Comparison of ENCODE assay signal across 11 cellular contexts in the genomic region with DNA sequence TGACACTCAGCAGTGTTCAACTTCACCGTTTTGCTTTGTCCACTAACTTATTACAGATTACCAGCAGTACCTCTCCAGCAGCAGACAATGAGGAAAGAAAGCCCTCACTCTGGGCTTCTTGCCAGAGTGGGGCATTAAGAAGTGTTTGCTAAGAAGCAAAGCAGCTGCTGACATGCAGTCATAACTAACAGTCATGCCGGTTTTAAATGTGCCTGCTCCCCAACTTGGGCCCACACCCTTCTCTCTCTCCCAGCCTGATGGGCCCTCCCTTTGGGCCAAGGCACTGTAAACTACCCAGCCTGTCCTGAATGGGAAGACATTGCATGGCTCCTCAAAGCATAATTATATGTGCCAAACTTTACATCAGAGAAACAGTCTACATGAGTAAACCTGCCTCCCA. TPM values are rescaled to one million over a fixed set of nuclear protein-coding genes. Genes with fewer than 3 reads are reported as not detected.
DNase-seq lines count a peak whose midpoint lies in the region; TF ChIP-seq lines count a peak whose summit lies in the region.
"Had no signal": no experiment of that assay in that cellular context is flagged by ENCODE, and none has a peak within 500 bp of the region (broad histone marks: within the 10 kb centered on the region; RNA-seq: fewer than 3 reads in every experiment).

No MANE protein-coding gene starts in this region.

- H3K4me1 ChIP-seq in mesenchymal stem cell (ENCODE audit: control insufficient read depth, insufficient read depth, low read depth, low read length) (peaks cover 2% of the 10 kb centered on the region), uterus (no peaks in the 10 kb centered on the region)

- WGBS in mesenchymal stem cell, result 67% methylated on average over 2 of the region's 2 CpGs

- no peak overlapping the region for H2AFZ ChIP-seq in mesenchymal stem cell (ENCODE audit: low read depth, low read length)

- no peak overlapping the region for H2BK120ac ChIP-seq in mesenchymal stem cell (ENCODE audit: low read depth, low read length)

- DNase-seq in ELR (ENCODE audit: low read depth), result peak; percentile 40
- DNase-seq in NCI-H1105 treated with DMSO at 0.1 percent for 48 hours (lab: John Stamatoyannopoulos, UW), result peak; percentile 82
- DNase-seq in astrocyte of the spinal cord (ENCODE audit: low read depth, low spot score), result peak; percentile 87
- DNase-seq in mesenchymal stem cell, result peak; percentile 20
- DNase-seq in NCI-H1092 (lab: John Stamatoyannopoulos, UW), result no peak
- DNase-seq in pons (ENCODE audit: low spot score), result no peak
- no peak for DNase-seq in inferior parietal cortex (ENCODE audit: extremely low spot score)
- DNase-seq in uterus, result no peak
- DNase-seq: activated CD8-positive, alpha-beta memory T cell treated with anti-CD3 and anti-CD28 coated beads, Interleukin-2, amount 50 U/mL, for 4 hours; naive thymus-derived CD4-positive, alpha-beta T cell; SIG-M5 had no signal

- H2BK5ac ChIP-seq in mesenchymal stem cell (ENCODE audit: low read depth, low read length, poor library complexity, severe bottlenecking), result no peak overlapping the region

- intact Hi-C loops in uterus (cut with DNase I; ENCODE audit: low total_unique reads), result no loop called here

- no peak overlapping the region for H3K4ac ChIP-seq in mesenchymal stem cell (ENCODE audit: low read depth in 1 of 2, low read length in 2 of 2)

- in situ Hi-C loops in astrocyte of the spinal cord (cut with HindIII; ENCODE audit: low sequenced_read_pairs), result no loop called here

- no peak overlapping the region for H4K91ac ChIP-seq in mesenchymal stem cell (ENCODE audit: low read length)

- H2BK12ac ChIP-seq in mesenchymal stem cell (ENCODE audit: low read length in 2 of 2), result no peak overlapping the region

- no peak overlapping the region for H4K8ac ChIP-seq in mesenchymal stem cell (ENCODE audit: low read length)

- no peak for TF ChIP-seq POLR2A in uterus (IDR thresholded peaks at IDR 0.05)

- no peak overlapping the region for H2BK15ac ChIP-seq in mesenchymal stem cell (ENCODE audit: low read depth, poor library complexity, severe bottlenecking)

- H3K4me3 ChIP-seq in astrocyte of the spinal cord (ENCODE audit: low read depth, low read length) (no peak overlapping the region), mesenchymal stem cell (ENCODE audit: insufficient read depth in 1 of 2, low read depth in 1 of 2, low read length in 2 of 2) (no peak overlapping the region), uterus (no peak overlapping the region)

- H3K27ac ChIP-seq in mesenchymal stem cell (ENCODE audit: low read length, poor library complexity, severe bottlenecking) (peak overlapping the region; percentile 0), uterus (no peak overlapping the region)

- H3K18ac ChIP-seq in mesenchymal stem cell (ENCODE audit: low read depth in 1 of 2, low read length in 2 of 2), result no peak overlapping the region

- TF ChIP-seq CTCF in astrocyte of the spinal cord (IDR thresholded peaks at IDR 0.05; ENCODE audit: low read depth, low read length) (no peak), uterus (IDR thresholded peaks at IDR 0.05) (no peak)

- no peaks in the 10 kb centered on the region for H3K27me3 ChIP-seq in mesenchymal stem cell (ENCODE audit: control insufficient read depth in 1 of 2, insufficient read depth in 1 of 2, low read length in 2 of 2)
- no peaks in the 10 kb centered on the region for H3K27me3 ChIP-seq in uterus

- no peaks in the 10 kb centered on the region for H3K36me3 ChIP-seq in mesenchymal stem cell (ENCODE audit: control insufficient read depth in 1 of 2, insufficient read depth in 2 of 2, low read depth in 1 of 2, low read length in 2 of 2)
- no peaks in the 10 kb centered on the region for H3K36me3 ChIP-seq in uterus

- no peak overlapping the region for H3K14ac ChIP-seq in mesenchymal stem cell (ENCODE audit: low read length in 2 of 2)

- H3K9ac ChIP-seq in mesenchymal stem cell (ENCODE audit: low read length), result no peak overlapping the region

- no peak overlapping the region for H3K23ac ChIP-seq in mesenchymal stem cell (ENCODE audit: low read length in 2 of 2)

- H2AK5ac ChIP-seq in mesenchymal stem cell (ENCODE audit: low read length, severe bottlenecking), result no peak overlapping the region

- H3K9me3 ChIP-seq in mesenchymal stem cell (ENCODE audit: control insufficient read depth, low read length) (no peaks in the 10 kb centered on the region), uterus (no peaks in the 10 kb centered on the region)

- no peaks in the 10 kb centered on the region for H3K79me1 ChIP-seq in mesenchymal stem cell (replicated peaks; ENCODE audit: low read length, poor library complexity, severe bottlenecking)

- no peak overlapping the region for H3K4me2 ChIP-seq in mesenchymal stem cell (ENCODE audit: low read length, poor library complexity, severe bottlenecking)

RNA-seq across cellular contexts. Expression of a gene that starts 54.6 kb away (rescaled TPM):
- polyA plus RNA-seq in mesenchymal stem cell (2013, experiment 1 of 2), result 0.01 TPM
- under 0.01 TPM for polyA plus RNA-seq in mesenchymal stem cell (2013, experiment 2 of 2)
- 1 to 10 TPM in 1 of 4 donors, under 1 TPM in 1, not detected in 2; 0.15 to 1.5 TPM for total RNA-seq in uterus
- polyA plus RNA-seq: naive thymus-derived CD4-positive, alpha-beta T cell had no signal

Comparison
In these comparisons a context has a peak if more than half of its experiments do, and no peak if none do; other contexts are left out.
1. DNase-seq: peak in ELR (single experiment), NCI-H1105 treated with DMSO at 0.1 percent for 48 hours (single experiment), astrocyte of the spinal cord (single experiment) and mesenchymal stem cell (single experiment); none in NCI-H1092 (single experiment), pons (single experiment), inferior parietal cortex (single experiment) and uterus (0 of 2).